In the genomic region with DNA sequence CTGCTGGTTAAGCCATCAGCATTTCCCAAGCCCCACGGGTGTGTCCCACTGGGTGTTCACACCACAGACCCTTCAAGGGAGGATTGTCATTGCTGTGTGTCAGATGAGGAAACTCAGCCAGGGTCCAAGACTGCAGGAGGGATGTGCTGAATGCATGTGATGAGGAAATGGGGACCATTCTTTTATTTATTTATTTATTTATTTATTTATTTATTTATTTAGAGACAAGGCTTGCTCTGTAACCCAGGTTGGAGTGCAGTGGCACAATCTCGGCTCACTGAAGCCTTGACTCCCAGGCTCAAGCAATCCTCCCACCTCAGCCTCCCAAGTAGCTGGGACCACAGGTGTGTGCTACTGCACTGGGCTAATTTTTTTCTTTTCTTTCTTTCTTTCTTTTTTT, we compare ENCODE assay signal across 1 cellular context.
TF ChIP-seq lines count a peak whose summit lies in the region.

No MANE protein-coding gene starts in this region.

TF ChIP-seq in HEK293, 187 proteins besides CTCF, POLR2A, EP300 and RAD21 (continued from another document and continues in another):
- TF ChIP-seq TCF7L2 (IDR thresholded peaks at IDR 0.05; ENCODE audit: borderline replicate concordance, low read depth, low read length) (no peak), ZNF157 (tag by site-specific recombination; IDR thresholded peaks at IDR 0.05) (no peak), ZNF19 (tag by site-specific recombination; IDR thresholded peaks at IDR 0.05; ENCODE audit: low read depth) (no peak), HOXD13 (CRISPR knock-in tag; IDR thresholded peaks at IDR 0.05; ENCODE audit: borderline replicate concordance) (no peak), ZNF184 (tag by site-specific recombination; IDR thresholded peaks at IDR 0.05) (no peak), OSR2 (tag by site-specific recombination; IDR thresholded peaks at IDR 0.05) (no peak), ZNF596 (tag by site-specific recombination; IDR thresholded peaks at IDR 0.05) (no peak), ZNF843 (tag by site-specific recombination; IDR thresholded peaks at IDR 0.05) (no peak), ZNF664 (tag by site-specific recombination; IDR thresholded peaks at IDR 0.05) (peak; percentile 65; the same call in 1 of the 2 replicates), ZNF16 (tag by site-specific recombination; IDR thresholded peaks at IDR 0.05; ENCODE audit: low read depth) (no peak), WT1 (tag by site-specific recombination; IDR thresholded peaks at IDR 0.05) (no peak), ZNF426 (tag by site-specific recombination; IDR thresholded peaks at IDR 0.05) (peak; percentile 80), ZNF132 (tag by site-specific recombination; IDR thresholded peaks at IDR 0.05; ENCODE audit: borderline replicate concordance) (no peak), ZNF747 (tag by site-specific recombination; IDR thresholded peaks at IDR 0.05) (no peak), ZBTB48 (tag by site-specific recombination; IDR thresholded peaks at IDR 0.05) (no peak), ZNF501 (tag by site-specific recombination; IDR thresholded peaks at IDR 0.05) (no peak), ZSCAN5A (tag by site-specific recombination; IDR thresholded peaks at IDR 0.05) (no peak), ZNF155 (tag by site-specific recombination; IDR thresholded peaks at IDR 0.05) (no peak), ZNF654 (tag by site-specific recombination; IDR thresholded peaks at IDR 0.05; ENCODE audit: low read depth) (peak; percentile 33; the same call in 1 of the 2 replicates), ZNF302 (tag by site-specific recombination; IDR thresholded peaks at IDR 0.05; ENCODE audit: low read depth) (no peak), ZNF658 (tag by site-specific recombination; IDR thresholded peaks at IDR 0.05) (no peak), YY2 (tag by site-specific recombination; IDR thresholded peaks at IDR 0.05) (no peak), ZBTB8A (tag by site-specific recombination; IDR thresholded peaks at IDR 0.05) (peak; percentile 63), ZNF623 (tag by site-specific recombination; IDR thresholded peaks at IDR 0.05) (peak; percentile 69), IKZF3 (tag by site-specific recombination; IDR thresholded peaks at IDR 0.05) (no peak), ZNF416 (tag by site-specific recombination; IDR thresholded peaks at IDR 0.05) (no peak), ZNF248 (tag by site-specific recombination; IDR thresholded peaks at IDR 0.05) (no peak), ZNF561 (tag by site-specific recombination; IDR thresholded peaks at IDR 0.05; ENCODE audit: borderline replicate concordance) (no peak), ZNF580 (tag by site-specific recombination; IDR thresholded peaks at IDR 0.05) (no peak), SP7 (tag by site-specific recombination; IDR thresholded peaks at IDR 0.05) (no peak), ZNF112 (tag by site-specific recombination; IDR thresholded peaks at IDR 0.05) (no peak), ZNF169 (tag by site-specific recombination; IDR thresholded peaks at IDR 0.05) (no peak), ZNF140 (tag by site-specific recombination; IDR thresholded peaks at IDR 0.05) (peak; percentile 78), ZNF777 (tag by site-specific recombination; IDR thresholded peaks at IDR 0.05; ENCODE audit: borderline replicate concordance) (no peak), ZNF404 (tag by site-specific recombination; IDR thresholded peaks at IDR 0.05) (peak; percentile 90; the same call in 1 of the 2 replicates), ZNF571 (tag by site-specific recombination; IDR thresholded peaks at IDR 0.05) (no peak), YY1 (tag by site-specific recombination; IDR thresholded peaks at IDR 0.05) (no peak), ZFP3 (tag by site-specific recombination; IDR thresholded peaks at IDR 0.05; ENCODE audit: low read depth) (no peak), SETDB1 (IDR thresholded peaks at IDR 0.05; ENCODE audit: insufficient read length, low read length) (no peak), ZBTB1 (tag by site-specific recombination; IDR thresholded peaks at IDR 0.05) (no peak), ZBTB17 (tag by site-specific recombination; IDR thresholded peaks at IDR 0.05) (no peak), SCRT1 (tag by site-specific recombination; IDR thresholded peaks at IDR 0.05; ENCODE audit: borderline replicate concordance) (no peak)
- TF ChIP-seq, protein P1, sequence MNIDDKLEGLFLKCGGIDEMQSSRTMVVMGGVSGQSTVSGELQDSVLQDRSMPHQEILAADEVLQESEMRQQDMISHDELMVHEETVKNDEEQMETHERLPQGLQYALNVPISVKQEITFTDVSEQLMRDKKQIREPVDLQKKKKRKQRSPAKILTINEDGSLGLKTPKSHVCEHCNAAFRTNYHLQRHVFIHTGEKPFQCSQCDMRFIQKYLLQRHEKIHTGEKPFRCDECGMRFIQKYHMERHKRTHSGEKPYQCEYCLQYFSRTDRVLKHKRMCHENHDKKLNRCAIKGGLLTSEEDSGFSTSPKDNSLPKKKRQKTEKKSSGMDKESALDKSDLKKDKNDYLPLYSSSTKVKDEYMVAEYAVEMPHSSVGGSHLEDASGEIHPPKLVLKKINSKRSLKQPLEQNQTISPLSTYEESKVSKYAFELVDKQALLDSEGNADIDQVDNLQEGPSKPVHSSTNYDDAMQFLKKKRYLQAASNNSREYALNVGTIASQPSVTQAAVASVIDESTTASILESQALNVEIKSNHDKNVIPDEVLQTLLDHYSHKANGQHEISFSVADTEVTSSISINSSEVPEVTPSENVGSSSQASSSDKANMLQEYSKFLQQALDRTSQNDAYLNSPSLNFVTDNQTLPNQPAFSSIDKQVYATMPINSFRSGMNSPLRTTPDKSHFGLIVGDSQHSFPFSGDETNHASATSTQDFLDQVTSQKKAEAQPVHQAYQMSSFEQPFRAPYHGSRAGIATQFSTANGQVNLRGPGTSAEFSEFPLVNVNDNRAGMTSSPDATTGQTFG (tag by site-specific recombination; IDR thresholded peaks at IDR 0.05; ENCODE audit: borderline replicate concordance), result no peak
- TF ChIP-seq, protein P2, sequence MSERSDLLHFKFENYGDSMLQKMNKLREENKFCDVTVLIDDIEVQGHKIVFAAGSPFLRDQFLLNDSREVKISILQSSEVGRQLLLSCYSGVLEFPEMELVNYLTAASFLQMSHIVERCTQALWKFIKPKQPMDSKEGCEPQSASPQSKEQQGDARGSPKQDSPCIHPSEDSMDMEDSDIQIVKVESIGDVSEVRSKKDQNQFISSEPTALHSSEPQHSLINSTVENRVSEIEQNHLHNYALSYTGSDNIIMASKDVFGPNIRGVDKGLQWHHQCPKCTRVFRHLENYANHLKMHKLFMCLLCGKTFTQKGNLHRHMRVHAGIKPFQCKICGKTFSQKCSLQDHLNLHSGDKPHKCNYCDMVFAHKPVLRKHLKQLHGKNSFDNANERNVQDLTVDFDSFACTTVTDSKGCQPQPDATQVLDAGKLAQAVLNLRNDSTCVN (tag by site-specific recombination; optimal IDR thresholded peaks at IDR 0.05), result no peak
- TF ChIP-seq, protein P3, sequence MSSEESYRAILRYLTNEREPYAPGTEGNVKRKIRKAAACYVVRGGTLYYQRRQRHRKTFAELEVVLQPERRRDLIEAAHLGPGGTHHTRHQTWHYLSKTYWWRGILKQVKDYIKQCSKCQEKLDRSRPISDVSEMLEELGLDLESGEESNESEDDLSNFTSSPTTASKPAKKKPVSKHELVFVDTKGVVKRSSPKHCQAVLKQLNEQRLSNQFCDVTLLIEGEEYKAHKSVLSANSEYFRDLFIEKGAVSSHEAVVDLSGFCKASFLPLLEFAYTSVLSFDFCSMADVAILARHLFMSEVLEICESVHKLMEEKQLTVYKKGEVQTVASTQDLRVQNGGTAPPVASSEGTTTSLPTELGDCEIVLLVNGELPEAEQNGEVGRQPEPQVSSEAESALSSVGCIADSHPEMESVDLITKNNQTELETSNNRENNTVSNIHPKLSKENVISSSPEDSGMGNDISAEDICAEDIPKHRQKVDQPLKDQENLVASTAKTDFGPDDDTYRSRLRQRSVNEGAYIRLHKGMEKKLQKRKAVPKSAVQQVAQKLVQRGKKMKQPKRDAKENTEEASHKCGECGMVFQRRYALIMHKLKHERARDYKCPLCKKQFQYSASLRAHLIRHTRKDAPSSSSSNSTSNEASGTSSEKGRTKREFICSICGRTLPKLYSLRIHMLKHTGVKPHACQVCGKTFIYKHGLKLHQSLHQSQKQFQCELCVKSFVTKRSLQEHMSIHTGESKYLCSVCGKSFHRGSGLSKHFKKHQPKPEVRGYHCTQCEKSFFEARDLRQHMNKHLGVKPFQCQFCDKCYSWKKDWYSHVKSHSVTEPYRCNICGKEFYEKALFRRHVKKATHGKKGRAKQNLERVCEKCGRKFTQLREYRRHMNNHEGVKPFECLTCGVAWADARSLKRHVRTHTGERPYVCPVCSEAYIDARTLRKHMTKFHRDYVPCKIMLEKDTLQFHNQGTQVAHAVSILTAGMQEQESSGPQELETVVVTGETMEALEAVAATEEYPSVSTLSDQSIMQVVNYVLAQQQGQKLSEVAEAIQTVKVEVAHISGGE (tag by site-specific recombination; conservative IDR thresholded peaks at IDR 0.05; ENCODE audit: low read depth), result peak; percentile 69
- TF ChIP-seq, protein P4, sequence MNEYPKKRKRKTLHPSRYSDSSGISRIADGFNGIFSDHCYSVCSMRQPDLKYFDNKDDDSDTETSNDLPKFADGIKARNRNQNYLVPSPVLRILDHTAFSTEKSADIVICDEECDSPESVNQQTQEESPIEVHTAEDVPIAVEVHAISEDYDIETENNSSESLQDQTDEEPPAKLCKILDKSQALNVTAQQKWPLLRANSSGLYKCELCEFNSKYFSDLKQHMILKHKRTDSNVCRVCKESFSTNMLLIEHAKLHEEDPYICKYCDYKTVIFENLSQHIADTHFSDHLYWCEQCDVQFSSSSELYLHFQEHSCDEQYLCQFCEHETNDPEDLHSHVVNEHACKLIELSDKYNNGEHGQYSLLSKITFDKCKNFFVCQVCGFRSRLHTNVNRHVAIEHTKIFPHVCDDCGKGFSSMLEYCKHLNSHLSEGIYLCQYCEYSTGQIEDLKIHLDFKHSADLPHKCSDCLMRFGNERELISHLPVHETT (tag by site-specific recombination; IDR thresholded peaks at IDR 0.05), result 0 out of 2 replicates have a peak, but pooled peaks have one; percentile 24
- TF ChIP-seq, protein P5, sequence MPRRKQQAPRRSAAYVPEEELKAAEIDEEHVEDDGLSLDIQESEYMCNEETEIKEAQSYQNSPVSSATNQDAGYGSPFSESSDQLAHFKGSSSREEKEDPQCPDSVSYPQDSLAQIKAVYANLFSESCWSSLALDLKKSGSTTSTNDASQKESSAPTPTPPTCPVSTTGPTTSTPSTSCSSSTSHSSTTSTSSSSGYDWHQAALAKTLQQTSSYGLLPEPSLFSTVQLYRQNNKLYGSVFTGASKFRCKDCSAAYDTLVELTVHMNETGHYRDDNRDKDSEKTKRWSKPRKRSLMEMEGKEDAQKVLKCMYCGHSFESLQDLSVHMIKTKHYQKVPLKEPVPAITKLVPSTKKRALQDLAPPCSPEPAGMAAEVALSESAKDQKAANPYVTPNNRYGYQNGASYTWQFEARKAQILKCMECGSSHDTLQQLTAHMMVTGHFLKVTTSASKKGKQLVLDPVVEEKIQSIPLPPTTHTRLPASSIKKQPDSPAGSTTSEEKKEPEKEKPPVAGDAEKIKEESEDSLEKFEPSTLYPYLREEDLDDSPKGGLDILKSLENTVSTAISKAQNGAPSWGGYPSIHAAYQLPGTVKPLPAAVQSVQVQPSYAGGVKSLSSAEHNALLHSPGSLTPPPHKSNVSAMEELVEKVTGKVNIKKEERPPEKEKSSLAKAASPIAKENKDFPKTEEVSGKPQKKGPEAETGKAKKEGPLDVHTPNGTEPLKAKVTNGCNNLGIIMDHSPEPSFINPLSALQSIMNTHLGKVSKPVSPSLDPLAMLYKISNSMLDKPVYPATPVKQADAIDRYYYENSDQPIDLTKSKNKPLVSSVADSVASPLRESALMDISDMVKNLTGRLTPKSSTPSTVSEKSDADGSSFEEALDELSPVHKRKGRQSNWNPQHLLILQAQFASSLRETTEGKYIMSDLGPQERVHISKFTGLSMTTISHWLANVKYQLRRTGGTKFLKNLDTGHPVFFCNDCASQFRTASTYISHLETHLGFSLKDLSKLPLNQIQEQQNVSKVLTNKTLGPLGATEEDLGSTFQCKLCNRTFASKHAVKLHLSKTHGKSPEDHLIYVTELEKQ (tag by site-specific recombination; IDR thresholded peaks at IDR 0.05; ENCODE audit: borderline replicate concordance), result no peak; the same call in 1 of the 2 replicates
